ENCODE assay signal across 8 cellular contexts in genomic region chr16:31382485-31383161, GRCh38. TPM values are rescaled to one million over a fixed set of nuclear protein-coding genes. Genes with fewer than 3 reads are reported as not detected.
DNase-seq lines count a peak whose midpoint lies in the region; ATAC-seq and TF ChIP-seq lines count a peak whose summit lies in the region.

No MANE protein-coding gene starts in this region.

- H4K20me1 ChIP-seq in smooth muscle cell (ENCODE audit: low read depth), result no peaks in the 10 kb centered on the region

- H3F3A ChIP-seq in smooth muscle cell (ENCODE audit: low read depth), result no peaks in the 10 kb centered on the region

- H3K9me3 ChIP-seq in left ventricle myocardium inferior (replicated peaks) (no peaks in the 10 kb centered on the region), smooth muscle cell (replicated peaks; ENCODE audit: low read depth) (no peaks in the 10 kb centered on the region)

- H3K27me3 Mint-ChIP-seq in activated naive CD8-positive, alpha-beta T cell treated with anti-CD3 and anti-CD28 coated beads for 36 hours, result peaks cover 9% of the 10 kb centered on the region

- peaks cover 4% of the 10 kb centered on the region for H3K4me1 ChIP-seq in left ventricle myocardium inferior
- H3K4me1 ChIP-seq in smooth muscle cell (ENCODE audit: low read depth), result peaks cover 2% of the 10 kb centered on the region

- H3K79me2 ChIP-seq in smooth muscle cell (ENCODE audit: low read depth), result no peaks in the 10 kb centered on the region

- H3K4me1 Mint-ChIP-seq in activated naive CD8-positive, alpha-beta T cell treated with anti-CD3 and anti-CD28 coated beads for 36 hours, result peaks cover 15% of the 10 kb centered on the region

- no peaks in the 10 kb centered on the region for H3K9me3 Mint-ChIP-seq in activated naive CD8-positive, alpha-beta T cell treated with anti-CD3 and anti-CD28 coated beads for 36 hours

- no peak overlapping the region for H3K27ac Mint-ChIP-seq in activated naive CD8-positive, alpha-beta T cell treated with anti-CD3 and anti-CD28 coated beads for 36 hours

- ATAC-seq in HG03432 (IDR thresholded peaks at IDR 0.05; ENCODE audit: unreplicated experiment) (peak; percentile 71), SK-N-SH treated with all-trans-retinoic acid at 6 μM for 48 hours (peak; percentile 91), HG02610 (IDR thresholded peaks at IDR 0.05; ENCODE audit: unreplicated experiment) (no peak), GM18870 (IDR thresholded peaks at IDR 0.05; ENCODE audit: unreplicated experiment) (no peak)

- H3K4me3 Mint-ChIP-seq in activated naive CD8-positive, alpha-beta T cell treated with anti-CD3 and anti-CD28 coated beads for 36 hours, result no peak overlapping the region

- WGBS in smooth muscle cell (ENCODE audit: low lambda C conversion rate), result 30% methylated on average over 14 of the region's 14 CpGs

- no peak overlapping the region for H3K4me2 ChIP-seq in smooth muscle cell

- H3K9ac ChIP-seq in smooth muscle cell (ENCODE audit: low read depth), result no peak overlapping the region

- H3K4me3 ChIP-seq in GM06990 (replicated peaks; ENCODE audit: low read depth, low read length) (no peak overlapping the region), left ventricle myocardium inferior (no peak overlapping the region), smooth muscle cell (no peak overlapping the region)

- intact Hi-C loops in left ventricle myocardium inferior (cut with micrococcal nuclease), result no loop called here

- no peak overlapping the region for H2AFZ ChIP-seq in smooth muscle cell (ENCODE audit: low read depth)

- TF ChIP-seq CTCF in GM06990 (IDR thresholded peaks at IDR 0.05; ENCODE audit: insufficient read depth, low read length, poor library complexity, severe bottlenecking) (peak; percentile 93), left ventricle myocardium inferior (IDR thresholded peaks at IDR 0.05; ENCODE audit: borderline replicate concordance) (peak; percentile 78), smooth muscle cell (IDR thresholded peaks at IDR 0.05; ENCODE audit: borderline replicate concordance, insufficient read depth, poor library complexity, severe bottlenecking) (peak; percentile 66)

- H3K36me3 Mint-ChIP-seq in activated naive CD8-positive, alpha-beta T cell treated with anti-CD3 and anti-CD28 coated beads for 36 hours, result no peaks in the 10 kb centered on the region

- H3K36me3 ChIP-seq in GM06990 (ENCODE audit: control insufficient read depth, insufficient read depth, low read length), result no peaks in the 10 kb centered on the region
- H3K36me3 ChIP-seq in left ventricle myocardium inferior, result no peaks in the 10 kb centered on the region
- H3K36me3 ChIP-seq in smooth muscle cell (ENCODE audit: low read depth), result no peaks in the 10 kb centered on the region

- H3K27me3 ChIP-seq in GM06990 (replicated peaks; ENCODE audit: control insufficient read depth, insufficient read depth, low read length) (no peaks in the 10 kb centered on the region; the same call in 1 of the 2 replicates), left ventricle myocardium inferior (ENCODE audit: low read depth) (peaks cover 56% of the 10 kb centered on the region), smooth muscle cell (ENCODE audit: low read depth) (no peaks in the 10 kb centered on the region)

- H3K27ac ChIP-seq in left ventricle myocardium inferior (replicated peaks) (no peak overlapping the region), smooth muscle cell (ENCODE audit: low read depth) (no peak overlapping the region)

- DNase-seq in GM06990 (ENCODE audit: extremely low read depth, insufficient read length) (peak; percentile 52), left ventricle myocardium inferior (peak; percentile 63), smooth muscle cell (lab: John Stamatoyannopoulos, UW; ENCODE audit: unreplicated experiment) (peak; percentile 10)
- DNase-seq in activated naive CD8-positive, alpha-beta T cell treated with anti-CD3 and anti-CD28 coated beads for 36 hours, result peak; percentile 64

TF ChIP-seq in SK-N-SH treated with all-trans-retinoic acid at 6 μM for 48 hours, 23 proteins besides CTCF, POLR2A, EP300 and RAD21:
- TF ChIP-seq ZNF70 (CRISPR knock-in tag; IDR thresholded peaks at IDR 0.05) (no peak), ARNTL (CRISPR knock-in tag; IDR thresholded peaks at IDR 0.05; ENCODE audit: borderline replicate concordance, low read depth) (no peak), SNAI2 (CRISPR knock-in tag; IDR thresholded peaks at IDR 0.05) (no peak), TSHZ2 (CRISPR knock-in tag; IDR thresholded peaks at IDR 0.05) (no peak), CSDC2 (CRISPR knock-in tag; IDR thresholded peaks at IDR 0.05) (no peak)

RNA-seq across cellular contexts. Expression of gene ITGAD, which starts 10.5 kb away (rescaled TPM):
- total RNA-seq in activated naive CD8-positive, alpha-beta T cell treated with anti-CD3 and anti-CD28 coated beads for 36 hours, result not detected
- total RNA-seq in left ventricle myocardium inferior (not detected), smooth muscle cell (not detected in 2 replicates)
- not detected in 2 replicates for polyA plus RNA-seq in smooth muscle cell

RNA-seq across cellular contexts. Expression of gene ITGAX, which starts 27.6 kb away (rescaled TPM):
- 1 to 10 TPM; 1.4 to 1.6 TPM for total RNA-seq in activated naive CD8-positive, alpha-beta T cell treated with anti-CD3 and anti-CD28 coated beads for 36 hours
- 1.4 TPM for total RNA-seq in left ventricle myocardium inferior
- 0.31 TPM in 1 of 2 replicates, not detected in the other for total RNA-seq in smooth muscle cell
- polyA plus RNA-seq in smooth muscle cell, result not detected in 2 replicates

RNA-seq across cellular contexts. Expression of gene COX6A2, which starts 45.5 kb away (rescaled TPM):
- total RNA-seq in activated naive CD8-positive, alpha-beta T cell treated with anti-CD3 and anti-CD28 coated beads for 36 hours, result not detected
- 1,568 TPM for total RNA-seq in left ventricle myocardium inferior
- not detected in 2 replicates for total RNA-seq in smooth muscle cell
- polyA plus RNA-seq in smooth muscle cell, result not detected in 2 replicates

RNA-seq across cellular contexts. Expression of gene ZNF843, which starts 60.0 kb away (rescaled TPM):
- total RNA-seq in activated naive CD8-positive, alpha-beta T cell treated with anti-CD3 and anti-CD28 coated beads for 36 hours, result under 1 TPM in 1 of 2 experiments, not detected in 1; 0.12 TPM
- total RNA-seq in left ventricle myocardium inferior (3.2 TPM), smooth muscle cell (1.6 and 2.2 TPM in 2 replicates)
- polyA plus RNA-seq in smooth muscle cell, result 1.7 and 2.3 TPM in 2 replicates

Comparison
In these comparisons a context has a peak if more than half of its experiments do, and no peak if none do; other contexts are left out.
1. DNase-seq: peak in every context shown above with its lines; median percentile 64 in activated naive CD8-positive, alpha-beta T cell treated with anti-CD3 and anti-CD28 coated beads for 36 hours; 63 in left ventricle myocardium inferior; 52 in GM06990; 10 in smooth muscle cell.
2. ATAC-seq: peak in HG03432 (single experiment) and SK-N-SH treated with all-trans-retinoic acid at 6 μM for 48 hours (single experiment); none in HG02610 (single experiment) and GM18870 (single experiment).
3. RNA of gene COX6A2, which starts 45.5 kb away (total RNA-seq): 1,568 TPM in left ventricle myocardium inferior (single experiment); not detected in activated naive CD8-positive, alpha-beta T cell treated with anti-CD3 and anti-CD28 coated beads for 36 hours and not detected in smooth muscle cell; every median in the first group is over 1,000 times any median in the second.
4. Peak in every context shown above with its lines, with median percentiles within 50 percentile points of each other: CTCF ChIP-seq.